ENCODE assay signal across 6 cellular contexts in the genomic region with DNA sequence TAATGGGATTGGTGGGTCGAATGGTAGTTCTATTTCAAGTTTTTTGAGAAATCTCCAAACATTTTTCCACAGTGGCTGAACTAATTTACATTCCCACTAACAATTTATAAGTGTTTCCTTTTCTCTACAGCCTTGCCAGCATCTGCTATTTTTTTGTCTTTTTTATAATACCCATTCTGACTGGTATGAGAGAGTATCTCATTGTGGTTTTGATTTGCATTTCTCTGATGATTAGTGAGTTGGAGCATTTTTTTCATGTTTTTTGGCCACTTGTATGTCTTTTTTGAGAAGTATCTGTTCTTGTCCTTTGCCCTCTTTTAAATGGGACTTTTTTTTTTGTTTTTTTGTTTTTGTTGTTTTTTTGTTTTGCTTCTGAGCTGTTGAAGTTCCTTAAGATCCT.
"Had no signal": no experiment of that assay in that cellular context is flagged by ENCODE, and none has a peak within 500 bp of the region (broad histone marks: within the 10 kb centered on the region; RNA-seq: fewer than 3 reads in every experiment).

No MANE protein-coding gene starts in this region.

- ATAC-seq: GM23338, K562 had no signal

- DNase-seq: H9, HCEC 1CT, IMR-90, KG1 had no signal
